Comparison of ENCODE assay signal across 1 cellular context in genomic region chr3:158420654-158421396, GRCh38.
TF ChIP-seq lines count a peak whose summit lies in the region.

No MANE protein-coding gene starts in this region.

TF ChIP-seq in WTC11, 78 proteins besides CTCF, POLR2A, EP300 and RAD21 (continued from another document):
- no peak for TF ChIP-seq SMAD3 (CRISPR knock-in tag; IDR thresholded peaks at IDR 0.05; ENCODE audit: borderline replicate concordance)
